12 cellular contexts compared by ENCODE assay signal in the genomic region with DNA sequence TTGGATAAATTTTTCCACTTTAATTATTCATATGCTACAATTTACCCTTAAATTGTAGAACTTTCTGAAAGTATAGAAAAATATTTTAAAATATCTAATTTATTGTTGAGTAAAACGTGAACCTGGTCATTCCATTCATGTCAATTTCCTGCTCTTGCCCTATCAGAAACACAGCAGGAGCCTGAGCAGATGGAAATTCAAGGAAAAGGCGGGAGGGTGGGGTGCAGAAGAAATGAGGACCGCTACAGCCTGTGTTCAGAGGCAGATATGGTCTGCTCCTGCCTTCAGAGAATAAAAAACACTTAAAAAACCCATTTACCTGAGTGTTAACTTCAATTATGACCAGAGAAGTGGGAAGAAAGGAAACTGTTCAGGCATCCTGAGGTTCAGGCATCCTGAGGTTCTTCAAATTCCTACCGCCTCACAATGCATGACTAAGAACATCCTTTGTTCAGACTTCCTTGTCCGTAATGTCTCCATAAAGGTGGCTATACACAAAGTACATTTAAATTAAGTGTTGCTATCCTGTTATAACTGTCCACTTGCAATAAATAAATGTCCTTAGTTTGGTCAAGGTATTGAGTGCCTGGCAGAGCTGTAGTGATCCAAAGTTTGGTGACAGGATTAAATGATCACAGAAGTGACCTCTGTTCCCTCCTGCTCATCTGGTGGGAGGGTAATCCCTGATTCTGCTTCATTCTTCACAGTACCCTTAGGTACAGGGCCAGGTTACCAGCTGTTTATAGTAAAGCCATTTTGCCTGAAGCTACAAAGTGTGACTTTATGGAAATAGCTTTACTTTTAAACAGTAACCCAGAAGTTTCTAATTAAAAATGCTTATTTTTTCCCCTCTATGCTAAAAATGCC.
DNase-seq lines count a peak whose midpoint lies in the region; ATAC-seq, FAIRE-seq and TF ChIP-seq lines count a peak whose summit lies in the region.
"Had no signal": no experiment of that assay in that cellular context is flagged by ENCODE, and none has a peak within 500 bp of the region (broad histone marks: within the 10 kb centered on the region; RNA-seq: fewer than 3 reads in every experiment).

No MANE protein-coding gene starts in this region.

- H3K4me1 ChIP-seq in HEK293 (ENCODE audit: control insufficient read depth, insufficient read depth, low read length) (peaks cover 4% of the 10 kb centered on the region), upper lobe of left lung (peaks cover 9 to 14% (median 10%) of the 10 kb centered on the region in 4 donors)
- H3K4me1 ChIP-seq: psoas muscle had no signal

- no peak overlapping the region for H3K4me3 ChIP-seq in HEK293 (ENCODE audit: low read depth, low read length)
- H3K4me3 ChIP-seq in upper lobe of left lung: no peak overlapping the region
- H3K4me3 ChIP-seq: coronary artery, psoas muscle had no signal

- ATAC-seq in GM18867 (IDR thresholded peaks at IDR 0.05; ENCODE audit: unreplicated experiment) (peak; percentile 28), GM19035 (IDR thresholded peaks at IDR 0.05; ENCODE audit: unreplicated experiment) (no peak), upper lobe of left lung (ENCODE audit: low FRiP score in 2 of 2) (no peak)

- no peak for TF ChIP-seq POLR2A in upper lobe of left lung (IDR thresholded peaks at IDR 0.05)
- no peak for TF ChIP-seq POLR2A in GM12891 (IDR thresholded peaks at IDR 0.05; ENCODE audit: low read depth, low read length)

- H3K9me3 ChIP-seq in HEK293 (ENCODE audit: control insufficient read depth, insufficient read depth, low read depth, low read length) (no peaks in the 10 kb centered on the region), upper lobe of left lung (no peaks in the 10 kb centered on the region)
- H3K9me3 ChIP-seq: psoas muscle had no signal

- H3K27ac ChIP-seq in HEK293 (ENCODE audit: extremely low read depth, low read depth, low read length) (no peak overlapping the region), upper lobe of left lung (peak overlapping the region in 1 of 4 donors; percentile 42)
- H3K27ac ChIP-seq: psoas muscle had no signal

- DNase-seq in M059J (ENCODE audit: low read depth): peak; percentile 2
- DNase-seq in kidney tubule cell (ENCODE audit: low spot score): peak; percentile 80
- no peak for DNase-seq in upper lobe of left lung
- no peak for DNase-seq in GM12891 (ENCODE audit: insufficient read length, low spot score)
- no peak for DNase-seq in central memory CD4-positive, alpha-beta T cell
- DNase-seq: NCI-H226, psoas muscle had no signal

- 86 to 89% methylated on average over 5 of the region's 5 CpGs for WGBS in upper lobe of left lung, 2 donors

- H3K36me3 ChIP-seq in HEK293 (ENCODE audit: control insufficient read depth in 2 of 2, insufficient read depth in 1 of 2, low read length in 2 of 2) (peaks cover 0 to 3% of the 10 kb centered on the region in 2 experiments; a peak in 1 of 3 replicates), upper lobe of left lung (peaks cover 0 to 2% (median 0%) of the 10 kb centered on the region in 4 donors)

- CTCF ChIA-PET in HEK293 (lab: Yijun Ruan, JAX): interaction anchor here (0.7 kb wide), 1 partner anchor 44 kb away, joined by 3 read pairs; no protein-coding TSS in a partner anchor

- no peak for TF ChIP-seq EP300 in upper lobe of left lung (IDR thresholded peaks at IDR 0.05)

- TF ChIP-seq CTCF in HEK293 (tag by site-specific recombination; IDR thresholded peaks at IDR 0.05): no peak
- TF ChIP-seq CTCF in upper lobe of left lung (IDR thresholded peaks at IDR 0.05): no peak

- FAIRE-seq in GM12891 (lab: Jason Lieb, UNC): no peak
- FAIRE-seq: GM12892 had no signal

- POLR2A ChIA-PET in HEK293 (lab: Yijun Ruan, JAX): no interaction called here

- H3K27me3 ChIP-seq in upper lobe of left lung: no peaks in the 10 kb centered on the region

TF ChIP-seq in HEK293, 187 proteins besides CTCF, POLR2A, EP300 and RAD21:
- TF ChIP-seq TRIM28 (IDR thresholded peaks at IDR 0.05; ENCODE audit: borderline replicate concordance, low read length): 0 out of 2 replicates have a peak, but pooled peaks have one; percentile 5
- TF ChIP-seq ZNF768 (tag by site-specific recombination; IDR thresholded peaks at IDR 0.05): no peak

TF ChIP-seq in GM12891, 5 proteins besides CTCF, POLR2A, EP300 and RAD21:
- TF ChIP-seq TAF1 (IDR thresholded peaks at IDR 0.05; ENCODE audit: low read depth, low read length): no peak
- no peak for TF ChIP-seq POLR2AphosphoS5 (IDR thresholded peaks at IDR 0.05; ENCODE audit: low read depth, low read length)
- TF ChIP-seq POU2F2 (IDR thresholded peaks at IDR 0.05; ENCODE audit: low read depth, low read length): no peak
- TF ChIP-seq PAX5 (IDR thresholded peaks at IDR 0.05; ENCODE audit: insufficient read depth, low read length, severe bottlenecking): no peak
- no peak for TF ChIP-seq SPI1 (IDR thresholded peaks at IDR 0.05; ENCODE audit: low read depth, low read length)
TF ChIP-seq in GM12891: peak in this region for 0.

Comparison
In these comparisons a context has a peak if more than half of its experiments do, and no peak if none do; other contexts are left out.
1. DNase-seq: peak in M059J (single experiment) and kidney tubule cell (single experiment); none in upper lobe of left lung (0 of 2), GM12891 (single experiment) and central memory CD4-positive, alpha-beta T cell (single experiment).